Comparison of ENCODE assay signal across 13 cellular contexts in genomic region chr12:56718636-56719035, GRCh38. TPM values are rescaled to one million over a fixed set of nuclear protein-coding genes. Genes with fewer than 3 reads are reported as not detected.
DNase-seq lines count a peak whose midpoint lies in the region; ATAC-seq and TF ChIP-seq lines count a peak whose summit lies in the region.
"Had no signal": no experiment of that assay in that cellular context is flagged by ENCODE, and none has a peak within 500 bp of the region (broad histone marks: within the 10 kb centered on the region; RNA-seq: fewer than 3 reads in every experiment).

No MANE protein-coding gene starts in this region.

- H3K79me1 ChIP-seq in trophoblast cell (ENCODE audit: low read length) = peaks cover 7% of the 10 kb centered on the region

- no peak overlapping the region for H4K91ac ChIP-seq in trophoblast cell (ENCODE audit: low read depth, low read length)

- no peak overlapping the region for H3K9ac ChIP-seq in trophoblast cell (ENCODE audit: low read length)

- no peaks in the 10 kb centered on the region for H3K27me3 Mint-ChIP-seq in CD8-positive, alpha-beta T cell (ENCODE audit: low read depth)

- peaks cover 68% of the 10 kb centered on the region for H3K4me1 ChIP-seq in CD8-positive, alpha-beta T cell (ENCODE audit: insufficient read depth, low read length)
- H3K4me1 ChIP-seq in breast epithelium = peaks cover 10 to 42% of the 10 kb centered on the region in 2 donors
- H3K4me1 ChIP-seq in trophoblast cell (ENCODE audit: control insufficient read depth in 1 of 2, insufficient read depth in 2 of 2, low read length in 2 of 2) = peaks cover 14 to 22% of the 10 kb centered on the region in 2 experiments

- ATAC-seq in CD8-positive, alpha-beta T cell = no peak
- ATAC-seq in GM19455 (IDR thresholded peaks at IDR 0.05; ENCODE audit: unreplicated experiment) = no peak

- peak overlapping the region; percentile 96 for H3K27ac Mint-ChIP-seq in CD8-positive, alpha-beta T cell

- peaks cover 83% of the 10 kb centered on the region for H3K36me3 Mint-ChIP-seq in CD8-positive, alpha-beta T cell

- peak overlapping the region; percentile 85 for H3K4ac ChIP-seq in trophoblast cell (ENCODE audit: low read depth, low read length)

- POLR2A ChIA-PET in CD8-positive, alpha-beta T cell (lab: Charles Lee) = interaction anchor here (1.3 kb wide), 1 partner anchor 31 kb away, joined by 7 read pairs; the partner anchor contains the start of gene PTGES3

- H2AK5ac ChIP-seq in trophoblast cell (ENCODE audit: low read length) = no peak overlapping the region

- H3K14ac ChIP-seq in trophoblast cell (ENCODE audit: low read length) = no peak overlapping the region

- no peak for DNase-seq in CD8-positive, alpha-beta T cell
- DNase-seq in breast epithelium (ENCODE audit: low spot score in 2 of 2) (no peak), trophoblast cell (no peak), GM10266 (ENCODE audit: extremely low spot score) (no peak), GM19240 (ENCODE audit: insufficient read length, low spot score) (no peak)
- DNase-seq: brain microvascular endothelial cell; DMS79; NCI-H1092; NCI-H524 treated with DMSO at 0.1 percent for 48 hours; SJCRH30; stimulated activated CD4-positive, alpha-beta T cell treated with anti-CD3 and anti-CD28 coated beads, Interleukin-12 subunit alpha, Interleukin-12 subunit beta, amount 100 ng/mL, for 4 hours had no signal

- peaks cover 69% of the 10 kb centered on the region for H3K4me1 Mint-ChIP-seq in CD8-positive, alpha-beta T cell (ENCODE audit: low read depth)

- no peaks in the 10 kb centered on the region for H3K9me3 ChIP-seq in CD8-positive, alpha-beta T cell (ENCODE audit: low read length)
- H3K9me3 ChIP-seq in breast epithelium (no peaks in the 10 kb centered on the region), trophoblast cell (ENCODE audit: insufficient read depth, low read depth, low read length) (no peaks in the 10 kb centered on the region)
- H3K9me3 ChIP-seq: SJCRH30 had no signal

- H3K36me3 ChIP-seq in CD8-positive, alpha-beta T cell (ENCODE audit: insufficient read depth, low read length) = peaks cover 60% of the 10 kb centered on the region
- H3K36me3 ChIP-seq in breast epithelium (no peaks in the 10 kb centered on the region), trophoblast cell (ENCODE audit: control insufficient read depth in 1 of 2, insufficient read depth in 2 of 2, low read length in 2 of 2) (peaks cover 41 to 61% of the 10 kb centered on the region in 2 experiments)

- H2AFZ ChIP-seq in trophoblast cell (ENCODE audit: insufficient read depth, low read length, poor library complexity) = no peak overlapping the region

- H3K9me3 Mint-ChIP-seq in CD8-positive, alpha-beta T cell = no peaks in the 10 kb centered on the region

- no peak for TF ChIP-seq POLR2A in breast epithelium (IDR thresholded peaks at IDR 0.05)

- H3K27ac ChIP-seq in CD8-positive, alpha-beta T cell (ENCODE audit: low read depth, low read length) = no peak overlapping the region
- peak overlapping the region; percentile 42 to 97 for H3K27ac ChIP-seq in breast epithelium
- H3K27ac ChIP-seq in trophoblast cell (ENCODE audit: low read depth, low read length) = no peak overlapping the region
- H3K27ac ChIP-seq: brain microvascular endothelial cell, SJCRH30 had no signal

- H3K79me2 ChIP-seq in trophoblast cell (ENCODE audit: control insufficient read depth, insufficient read depth, low read length, poor library complexity) = peaks cover 16% of the 10 kb centered on the region

- no peak overlapping the region for H2BK120ac ChIP-seq in trophoblast cell (ENCODE audit: insufficient read depth, low read length, poor library complexity)

- CTCF ChIA-PET in CD8-positive, alpha-beta T cell (lab: Charles Lee) = interaction anchor here (0.6 to 1.1 kb wide), 4 partner anchors 19 to 254 kb away, joined by 3 read pairs; no protein-coding TSS in a partner anchor

- no peak overlapping the region for H4K8ac ChIP-seq in trophoblast cell (ENCODE audit: low read depth, low read length)

- no peak for TF ChIP-seq CTCF in CD8-positive, alpha-beta T cell (IDR thresholded peaks at IDR 0.05)
- TF ChIP-seq CTCF in breast epithelium (IDR thresholded peaks at IDR 0.05) = no peak
- no peak for TF ChIP-seq CTCF in GM10266 (IDR thresholded peaks at IDR 0.05; ENCODE audit: control insufficient read depth, insufficient read depth, low read depth, missing control alignments)

- H3K4me3 Mint-ChIP-seq in CD8-positive, alpha-beta T cell = peak overlapping the region; percentile 39

- no peak for TF ChIP-seq EP300 in Ishikawa (IDR thresholded peaks at IDR 0.05; ENCODE audit: borderline replicate concordance)

- no CpG with 5 or more reads among the region's 4 CpGs for WGBS in trophoblast cell (ENCODE audit: extremely low coverage, insufficient coverage, insufficient read length)

- no peak for TF ChIP-seq RAD21 in Ishikawa (IDR thresholded peaks at IDR 0.05; ENCODE audit: low read depth)

- intact Hi-C loops in CD8-positive, alpha-beta T cell (cut with DNase I, micrococcal nuclease) = no loop called here
- intact Hi-C loops in breast epithelium (cut with DNase I; ENCODE audit: low total_unique reads) = no loop called here

- H2BK5ac ChIP-seq in trophoblast cell (ENCODE audit: low read depth, low read length, poor library complexity) = no peak overlapping the region

- no peak overlapping the region for H3K4me3 ChIP-seq in CD8-positive, alpha-beta T cell (ENCODE audit: low read depth, low read length)
- no peak overlapping the region for H3K4me3 ChIP-seq in breast epithelium
- H3K4me3 ChIP-seq in trophoblast cell (ENCODE audit: low read depth, low read length) = no peak overlapping the region
- H3K4me3 ChIP-seq: SJCRH30 had no signal

- no peak overlapping the region for H3K23ac ChIP-seq in trophoblast cell (ENCODE audit: low read length)

- no peaks in the 10 kb centered on the region for H3K27me3 ChIP-seq in CD8-positive, alpha-beta T cell (ENCODE audit: insufficient read depth, low read length)
- H3K27me3 ChIP-seq in breast epithelium = no peaks in the 10 kb centered on the region
- no peaks in the 10 kb centered on the region for H3K27me3 ChIP-seq in trophoblast cell (ENCODE audit: insufficient read depth, low read length)
- H3K27me3 ChIP-seq: brain microvascular endothelial cell, SJCRH30 had no signal

- no peak overlapping the region for H4K12ac ChIP-seq in trophoblast cell (ENCODE audit: low read depth, low read length)

- H2BK12ac ChIP-seq in trophoblast cell (ENCODE audit: low read length) = no peak overlapping the region

- H3K18ac ChIP-seq in trophoblast cell (ENCODE audit: low read length) = no peak overlapping the region

- H3K4me2 ChIP-seq in trophoblast cell (ENCODE audit: low read length) = no peak overlapping the region

TF ChIP-seq in Ishikawa, 13 proteins besides CTCF, POLR2A, EP300 and RAD21:
- TF ChIP-seq ZBTB7A (IDR thresholded peaks at IDR 0.05; ENCODE audit: low read depth) = peak; percentile 35; the same call in 1 of the 2 replicates
- TF ChIP-seq, protein P1, sequence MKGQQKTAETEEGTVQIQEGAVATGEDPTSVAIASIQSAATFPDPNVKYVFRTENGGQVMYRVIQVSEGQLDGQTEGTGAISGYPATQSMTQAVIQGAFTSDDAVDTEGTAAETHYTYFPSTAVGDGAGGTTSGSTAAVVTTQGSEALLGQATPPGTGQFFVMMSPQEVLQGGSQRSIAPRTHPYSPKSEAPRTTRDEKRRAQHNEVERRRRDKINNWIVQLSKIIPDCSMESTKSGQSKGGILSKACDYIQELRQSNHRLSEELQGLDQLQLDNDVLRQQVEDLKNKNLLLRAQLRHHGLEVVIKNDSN (IDR thresholded peaks at IDR 0.05) = no peak
TF ChIP-seq in Ishikawa: peak in this region for 1.

RNA-seq across cellular contexts. Expression of gene NACA, which starts 6.5 kb away (rescaled TPM):
- total RNA-seq in CD8-positive, alpha-beta T cell = 1,000 to 10,000 TPM; 1,373 to 1,407 TPM
- total RNA-seq in breast epithelium = 1,000 to 10,000 TPM; 1,363 to 1,488 (median 1,386) TPM
- polyA plus RNA-seq in trophoblast cell (2013) = 1,910 and 1,942 TPM in 2 replicates

RNA-seq across cellular contexts. Expression of gene PTGES3, which starts 30.6 kb away (rescaled TPM):
- 100 to 1,000 TPM; 148 to 154 TPM for total RNA-seq in CD8-positive, alpha-beta T cell
- 100 to 1,000 TPM in 2 of 3 donors, 10 to 100 TPM in 1; 85.0 to 134 (median 111) TPM for total RNA-seq in breast epithelium
- polyA plus RNA-seq in trophoblast cell (2013) = 298 and 301 TPM in 2 replicates

RNA-seq across cellular contexts. Expression of gene PRIM1, which starts 33.5 kb away (rescaled TPM):
- total RNA-seq in CD8-positive, alpha-beta T cell = 1 to 10 TPM; 5.0 to 5.8 TPM
- 10 to 100 TPM in 1 of 3 donors, 1 to 10 TPM in 2; 7.9 to 13.0 (median 8.3) TPM for total RNA-seq in breast epithelium
- 12.5 and 13.4 TPM in 2 replicates for polyA plus RNA-seq in trophoblast cell (2013)

RNA-seq across cellular contexts. Expression of gene HSD17B6, which starts 44.5 kb away (rescaled TPM):
- total RNA-seq in CD8-positive, alpha-beta T cell = under 1 TPM in 1 of 2 experiments, not detected in 1; 0.31 TPM
- 1 to 10 TPM in 1 of 3 donors, under 1 TPM in 2; 0.16 to 3.8 (median 0.98) TPM for total RNA-seq in breast epithelium
- 0.55 and 0.82 TPM in 2 replicates for polyA plus RNA-seq in trophoblast cell (2013)

Comparison
In these comparisons a context has a peak if more than half of its experiments do, and no peak if none do; other contexts are left out.
1. H3K27ac ChIP-seq: peak in breast epithelium (2 of 2); none in CD8-positive, alpha-beta T cell (single experiment) and trophoblast cell (single experiment).